In the genomic region with DNA sequence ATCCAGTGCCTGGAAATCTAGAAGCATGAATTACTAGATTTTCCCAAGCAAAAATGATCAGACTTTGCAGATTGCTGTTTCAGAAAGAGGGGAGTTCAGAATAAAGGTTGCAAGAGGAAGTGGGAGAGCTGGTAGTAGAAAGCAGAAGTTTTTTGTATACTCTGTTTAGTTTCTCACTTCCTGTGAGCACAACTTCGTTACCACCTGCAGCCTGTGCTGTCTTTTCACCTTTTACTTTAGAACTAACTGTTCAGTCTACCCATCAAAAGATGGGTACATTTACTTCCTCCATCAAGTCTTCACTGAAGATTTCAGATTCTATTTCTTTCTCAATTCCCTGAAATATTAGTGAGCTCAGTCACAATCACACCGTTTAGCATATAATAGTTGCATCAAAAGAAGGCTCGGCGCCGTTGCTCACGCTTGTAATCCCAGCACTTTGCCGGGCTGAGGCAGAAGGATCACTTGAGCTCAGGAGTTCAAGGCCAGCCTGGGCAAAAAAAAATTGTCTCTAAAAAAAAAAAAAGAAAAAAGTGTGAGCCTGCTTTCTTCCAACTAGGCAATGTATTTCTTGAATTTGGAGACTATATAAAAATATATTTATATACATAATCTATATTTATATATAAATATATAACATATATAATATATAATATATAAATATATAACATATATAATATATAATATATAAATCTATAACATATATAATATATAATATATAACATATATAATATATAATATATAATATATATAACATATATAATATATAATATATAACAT, we compare ENCODE assay signal across 1 cellular context.
TF ChIP-seq lines count a peak whose summit lies in the region.

No MANE protein-coding gene starts in this region.

TF ChIP-seq in endothelial cell of umbilical vein, 7 proteins besides CTCF, POLR2A, EP300 and RAD21:
- TF ChIP-seq GATA2 (IDR thresholded peaks at IDR 0.05; ENCODE audit: insufficient read depth, insufficient read length, low read depth, low read length) (no peak), EZH2 (IDR thresholded peaks at IDR 0.05; ENCODE audit: borderline replicate concordance, low read depth, low read length, severe bottlenecking) (no peak), MYC (IDR thresholded peaks at IDR 0.05; ENCODE audit: low read depth, low read length) (no peak), JUN (IDR thresholded peaks at IDR 0.05; ENCODE audit: borderline replicate concordance, insufficient read depth, insufficient read length, low read depth) (no peak), FOS (IDR thresholded peaks at IDR 0.05; ENCODE audit: borderline replicate concordance, insufficient read depth, low read length) (no peak), POLR2AphosphoS5 (IDR thresholded peaks at IDR 0.05; ENCODE audit: insufficient read depth, low read depth, low read length) (no peak), MAX (IDR thresholded peaks at IDR 0.05; ENCODE audit: insufficient read depth, insufficient read length) (no peak)
